8 cellular contexts compared by ENCODE assay signal in the genomic region with DNA sequence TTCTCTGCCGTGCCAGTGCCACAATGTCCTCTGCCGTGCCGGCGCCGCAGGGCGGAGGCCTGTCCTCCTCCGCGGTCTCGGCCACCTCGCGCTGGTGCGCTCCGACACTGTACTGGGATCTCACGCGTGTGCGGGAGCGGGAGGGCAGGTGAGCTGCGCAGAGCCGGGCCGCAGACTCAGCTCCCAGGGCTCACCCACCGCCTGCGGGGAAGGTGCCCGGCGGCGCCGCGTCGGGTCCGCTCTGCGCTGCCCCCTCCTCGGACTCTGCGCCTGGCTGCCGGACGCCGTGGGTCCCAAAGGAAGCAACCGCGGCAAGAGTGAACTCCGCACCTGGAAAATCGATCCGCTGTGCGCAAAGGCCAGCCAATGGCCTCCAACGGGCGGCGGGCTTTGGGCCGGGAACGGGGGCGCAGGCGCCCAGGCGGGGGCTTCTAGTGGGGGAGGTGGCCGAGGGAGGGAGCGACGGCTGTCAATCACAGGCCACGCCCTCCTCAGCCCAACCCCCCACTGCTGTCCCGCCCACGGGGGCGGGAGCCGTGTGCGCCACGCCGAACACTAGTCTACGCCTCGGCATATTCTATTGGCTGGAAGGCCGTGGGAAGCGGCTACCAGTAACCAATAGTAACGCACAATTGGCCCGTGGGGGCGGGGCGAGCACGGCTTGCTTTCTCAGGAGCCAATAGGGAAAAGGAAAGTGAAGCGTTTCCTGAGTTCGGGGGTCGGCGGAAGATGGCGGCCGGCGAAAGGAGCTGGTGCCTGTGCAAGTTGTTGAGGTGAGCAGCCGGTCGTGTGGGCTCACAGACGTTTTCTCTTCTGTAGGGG. TPM values are rescaled to one million over a fixed set of nuclear protein-coding genes. Genes with fewer than 3 reads are reported as not detected.
DNase-seq lines count a peak whose midpoint lies in the region; ATAC-seq and TF ChIP-seq lines count a peak whose summit lies in the region.

A gene with protein sequence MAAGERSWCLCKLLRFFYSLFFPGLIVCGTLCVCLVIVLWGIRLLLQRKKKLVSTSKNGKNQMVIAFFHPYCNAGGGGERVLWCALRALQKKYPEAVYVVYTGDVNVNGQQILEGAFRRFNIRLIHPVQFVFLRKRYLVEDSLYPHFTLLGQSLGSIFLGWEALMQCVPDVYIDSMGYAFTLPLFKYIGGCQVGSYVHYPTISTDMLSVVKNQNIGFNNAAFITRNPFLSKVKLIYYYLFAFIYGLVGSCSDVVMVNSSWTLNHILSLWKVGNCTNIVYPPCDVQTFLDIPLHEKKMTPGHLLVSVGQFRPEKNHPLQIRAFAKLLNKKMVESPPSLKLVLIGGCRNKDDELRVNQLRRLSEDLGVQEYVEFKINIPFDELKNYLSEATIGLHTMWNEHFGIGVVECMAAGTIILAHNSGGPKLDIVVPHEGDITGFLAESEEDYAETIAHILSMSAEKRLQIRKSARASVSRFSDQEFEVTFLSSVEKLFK (plus strand): TSS at position 709 of the 822 bp plus-strand sequence. CDS start 21 bp downstream, at position 730.

- no peaks in the 10 kb centered on the region for H3K36me3 ChIP-seq in vagina

- intact Hi-C loops in right cardiac atrium (cut with DNase I): no loop called here
- intact Hi-C loops in vagina (cut with DNase I): no loop called here

- peak; percentile 100 for ATAC-seq in GM18498 (IDR thresholded peaks at IDR 0.05; ENCODE audit: unreplicated experiment)
- ATAC-seq in HG02938 (IDR thresholded peaks at IDR 0.05; ENCODE audit: unreplicated experiment): peak; percentile 99
- ATAC-seq in right cardiac atrium: peak; percentile 100

- H3K9me3 ChIP-seq in right cardiac atrium (ENCODE audit: control insufficient read depth, low read length) (no peaks in the 10 kb centered on the region), vagina (no peaks in the 10 kb centered on the region)

- H3K4me3 ChIP-seq in right cardiac atrium (ENCODE audit: low read length) (peak within 1 kb of the TSS; percentile 57), vagina (peak within 1 kb of the TSS; percentile 73 to 78)

- H3K27me3 ChIP-seq in right cardiac atrium (ENCODE audit: control insufficient read depth, insufficient read depth): no peaks in the 10 kb centered on the region
- no peaks in the 10 kb centered on the region for H3K27me3 ChIP-seq in vagina

- DNase-seq in NCI-H187 (lab: John Stamatoyannopoulos, UW) (peak; percentile 94 to 98), T-helper 2 cell (peak; percentile 98 to 100 (median 99)), anterior cingulate cortex (lab: John Stamatoyannopoulos, UW) (peak; percentile 83 to 99 (median 98)), right cardiac atrium (peak; percentile 99 to 100 (median 100)), putamen (ENCODE audit: low spot score) (peak; percentile 98), vagina (ENCODE audit: extremely low spot score in 2 of 2) (peak in 1 of 2 donors; percentile 98)

- H3K4me1 ChIP-seq in right cardiac atrium (ENCODE audit: control insufficient read depth, insufficient read depth, low read length) (no peaks in the 10 kb centered on the region), vagina (peaks cover 19% of the 10 kb centered on the region)

- TF ChIP-seq CTCF in vagina (IDR thresholded peaks at IDR 0.05): no peak

- WGBS in right cardiac atrium: under 1% methylated on average over 79 of the region's 79 CpGs

- peak within 1 kb of the TSS; percentile 61 for H3K27ac ChIP-seq in right cardiac atrium (ENCODE audit: low read length)
- peak within 1 kb of the TSS; percentile 78 for H3K27ac ChIP-seq in vagina

- no peak for TF ChIP-seq POLR2A in vagina (IDR thresholded peaks at IDR 0.05)

RNA-seq across cellular contexts. Expression of the gene that starts here (rescaled TPM):
- total RNA-seq in right cardiac atrium: 10 to 100 TPM; 23.9 to 32.2 (median 26.5) TPM
- polyA plus RNA-seq in right cardiac atrium: 4.3 TPM
- 12.5 TPM for total RNA-seq in vagina
